Comparison of ENCODE assay signal across 17 cellular contexts in the genomic region with DNA sequence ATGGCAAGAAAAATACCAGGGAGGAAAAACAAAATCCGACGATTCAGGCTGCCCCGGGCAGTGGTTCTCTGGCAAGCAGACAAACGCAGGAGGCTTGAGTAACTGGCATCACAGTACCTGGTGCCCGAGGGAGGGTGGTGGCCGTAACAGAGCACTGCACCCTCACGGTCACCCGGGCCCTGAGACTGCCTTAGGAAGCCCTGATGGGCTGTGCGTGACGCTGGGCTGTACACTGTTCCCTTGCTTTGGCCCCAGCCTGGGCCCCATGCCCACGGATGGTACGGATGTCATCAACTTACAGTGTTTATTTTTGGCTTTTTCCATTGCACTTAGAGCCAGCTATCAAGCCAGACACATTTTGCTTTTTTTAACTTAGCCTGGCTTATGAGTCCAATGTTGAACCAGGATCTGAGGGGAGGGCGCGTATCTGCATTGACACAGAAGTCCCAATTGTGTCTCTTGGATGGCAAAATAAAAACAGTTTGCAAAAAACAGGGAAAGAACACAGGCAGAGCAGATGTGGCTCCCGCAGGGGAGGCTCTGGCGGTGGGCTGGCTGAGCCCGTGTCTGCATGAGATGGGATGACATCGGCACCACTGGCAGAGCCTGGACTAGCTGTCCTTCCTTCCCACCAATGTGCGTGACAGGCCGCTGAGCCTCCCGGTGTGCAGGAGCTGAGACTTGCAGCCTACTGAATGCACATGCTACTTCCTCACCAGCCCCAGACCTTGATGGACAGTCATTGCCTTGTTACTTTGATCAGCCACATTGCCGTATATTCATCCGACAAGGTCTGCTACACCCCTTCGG.
DNase-seq lines count a peak whose midpoint lies in the region; ATAC-seq and TF ChIP-seq lines count a peak whose summit lies in the region.
"Had no signal": no experiment of that assay in that cellular context is flagged by ENCODE, and none has a peak within 500 bp of the region (broad histone marks: within the 10 kb centered on the region; RNA-seq: fewer than 3 reads in every experiment).

No MANE protein-coding gene starts in this region.

- no peak for ATAC-seq in lung (ENCODE audit: insufficient read depth, low FRiP score)
- ATAC-seq: activated naive CD4-positive, alpha-beta T cell treated with anti-CD3 and anti-CD28 coated beads, Interleukin-2, amount 50 U/mL, for 72 hours had no signal

- TF ChIP-seq CTCF in lung (IDR thresholded peaks at IDR 0.05; ENCODE audit: control extremely low read depth, extremely low read depth) (no peak), tibial artery (IDR thresholded peaks at IDR 0.05) (peak; percentile 21 to 40)

- H3K4me3 ChIP-seq in lung (no peak overlapping the region), tibial artery (no peak overlapping the region)
- H3K4me3 ChIP-seq: SJSA1 had no signal

- H3K36me3 ChIP-seq in lung (ENCODE audit: control insufficient read depth in 2 of 2, insufficient read depth in 2 of 2, low read length in 2 of 2) (no peaks in the 10 kb centered on the region), tibial artery (no peaks in the 10 kb centered on the region)
- H3K36me3 ChIP-seq: SJSA1 had no signal

- H3K27ac ChIP-seq in lung (ENCODE audit: low read depth in 1 of 2, low read length in 1 of 2) (peak overlapping the region; percentile 14 to 56), tibial artery (peak overlapping the region; percentile 34 to 48)
- H3K27ac ChIP-seq: SJSA1, VCaP had no signal

- H3K9me3 ChIP-seq in lung (ENCODE audit: control insufficient read depth in 2 of 2, insufficient read depth in 1 of 2, low read length in 1 of 2) (peaks cover 0 to 2% of the 10 kb centered on the region in 2 donors), tibial artery (no peaks in the 10 kb centered on the region)
- H3K9me3 ChIP-seq: SJSA1 had no signal

- peak; percentile 9 for DNase-seq in SIG-M5 treated with dmso at 0.1 percent for 504 hours (lab: John Stamatoyannopoulos, UW; ENCODE audit: unreplicated experiment)
- DNase-seq in SIG-M5 (lab: John Stamatoyannopoulos, UW), result no peak
- DNase-seq in fibroblast of gingiva (ENCODE audit: low read depth), result peak; percentile 91
- DNase-seq in lung (ENCODE audit: low spot score), result no peak
- DNase-seq in tibial artery, result peak; percentile 62 to 87
- no peak for DNase-seq in NCI-H345 (lab: John Stamatoyannopoulos, UW)
- DNase-seq in islet precursor cell, result no peak
- DNase-seq in globus pallidus (ENCODE audit: low spot score), result no peak
- DNase-seq: 8988T; activated CD8-positive, alpha-beta memory T cell treated with anti-CD3 and anti-CD28 coated beads, Interleukin-2, amount 50 U/mL, for 48 hours; naive B cell; NCI-H1694 treated with DMSO at 0.1 percent for 48 hours; NCI-H82; trophoblast cell had no signal

- WGBS in lung, 2 donors, result 56 to 75% methylated on average over 24 of the region's 24 CpGs

- H3K4me1 ChIP-seq in lung (ENCODE audit: control insufficient read depth in 2 of 2, insufficient read depth in 2 of 2, low read length in 2 of 2), result peaks cover 0 to 2% of the 10 kb centered on the region in 2 donors
- H3K4me1 ChIP-seq in tibial artery, result peaks cover 0 to 15% (median 12%) of the 10 kb centered on the region in 4 donors

- intact Hi-C loops in tibial artery (cut with DNase I; ENCODE audit: low total_unique reads), result no loop called here

- H3K27me3 ChIP-seq in lung (ENCODE audit: control insufficient read depth, insufficient read depth), result no peaks in the 10 kb centered on the region
- no peaks in the 10 kb centered on the region for H3K27me3 ChIP-seq in tibial artery
- H3K27me3 ChIP-seq: SJSA1 had no signal

Comparison
In these comparisons a context has a peak if more than half of its experiments do, and no peak if none do; other contexts are left out.
1. DNase-seq: peak in SIG-M5 treated with dmso at 0.1 percent for 504 hours (single experiment), fibroblast of gingiva (single experiment) and tibial artery (2 of 2); none in SIG-M5 (single experiment), lung (single experiment), NCI-H345 (single experiment), islet precursor cell (single experiment) and globus pallidus (single experiment).